ENCODE assay signal across 8 cellular contexts in genomic region chr1:218171302-218171893, GRCh38.
A peak's percentile ranks its signal among the peaks of the same experiment; 100 is the strongest.
DNase-seq lines count a peak whose midpoint lies in the region; ATAC-seq and TF ChIP-seq lines count a peak whose summit lies in the region.

No MANE protein-coding gene starts in this region.

- in situ Hi-C loops in astrocyte of the spinal cord (cut with HindIII; ENCODE audit: low sequenced_read_pairs), result no loop called here

- H3K27me3 ChIP-seq in right lobe of liver, result peaks cover 0 to 11% of the 10 kb centered on the region in 2 donors

- ATAC-seq in right lobe of liver, result peak in 3 of 4 donors; percentile 51 to 62 (median 52)

- H3K9me3 ChIP-seq in right lobe of liver, result no peaks in the 10 kb centered on the region

- H3K4me1 ChIP-seq in right lobe of liver, result no peaks in the 10 kb centered on the region

- WGBS in right lobe of liver (ENCODE audit: insufficient coverage, low coverage, low lambda C conversion rate, missing lambda C conversion rate), result 3% methylated on average over 4 of the region's 4 CpGs

- DNase-seq in CD1c-positive myeloid dendritic cell (ENCODE audit: extremely low spot score) (peak; percentile 28), GM20000 (ENCODE audit: low spot score) (peak; percentile 15), NCI-H2081 treated with DMSO at 0.1 percent for 48 hours (lab: John Stamatoyannopoulos, UW) (peak; percentile 37), astrocyte of the spinal cord (ENCODE audit: low read depth, low spot score) (peak; percentile 52), right lobe of liver (no peak), ecto neural progenitor cell (ENCODE audit: low spot score) (no peak)
- no peak for DNase-seq in stimulated activated CD4-positive, alpha-beta T cell treated with anti-CD3 and anti-CD28 coated beads, Interleukin-4, amount 100 ng/mL, for 1 hour
- DNase-seq in activated CD4-positive, alpha-beta T cell treated with anti-CD3 and anti-CD28 coated beads for 1 hour, result no peak

- no peak overlapping the region for H3K4me3 ChIP-seq in astrocyte of the spinal cord (ENCODE audit: low read depth, low read length)
- H3K4me3 ChIP-seq in right lobe of liver, result no peak overlapping the region

- intact Hi-C loops in right lobe of liver (cut with DNase I), result no loop called here

- H3K27ac ChIP-seq in right lobe of liver, result no peak overlapping the region

- TF ChIP-seq CTCF in GM20000 (IDR thresholded peaks at IDR 0.05; ENCODE audit: extremely low read depth, missing control alignments) (peak; percentile 60), astrocyte of the spinal cord (IDR thresholded peaks at IDR 0.05; ENCODE audit: low read depth, low read length) (peak; percentile 74), right lobe of liver (IDR thresholded peaks at IDR 0.05) (peak; percentile 46 to 86 (median 83))

- no peaks in the 10 kb centered on the region for H3K36me3 ChIP-seq in right lobe of liver

- TF ChIP-seq POLR2A in right lobe of liver (IDR thresholded peaks at IDR 0.05), result no peak

Comparison
In these comparisons a context has a peak if more than half of its experiments do, and no peak if none do; other contexts are left out.
1. DNase-seq: peak in CD1c-positive myeloid dendritic cell (single experiment), GM20000 (single experiment), NCI-H2081 treated with DMSO at 0.1 percent for 48 hours (single experiment) and astrocyte of the spinal cord (single experiment); none in right lobe of liver (0 of 3), ecto neural progenitor cell (single experiment), stimulated activated CD4-positive, alpha-beta T cell treated with anti-CD3 and anti-CD28 coated beads, Interleukin-4, amount 100 ng/mL, for 1 hour (single experiment) and activated CD4-positive, alpha-beta T cell treated with anti-CD3 and anti-CD28 coated beads for 1 hour (single experiment).
2. Peak in every context shown above with its lines, with median percentiles within 50 percentile points of each other: CTCF ChIP-seq.